22 cellular contexts compared by ENCODE assay signal in the genomic region with DNA sequence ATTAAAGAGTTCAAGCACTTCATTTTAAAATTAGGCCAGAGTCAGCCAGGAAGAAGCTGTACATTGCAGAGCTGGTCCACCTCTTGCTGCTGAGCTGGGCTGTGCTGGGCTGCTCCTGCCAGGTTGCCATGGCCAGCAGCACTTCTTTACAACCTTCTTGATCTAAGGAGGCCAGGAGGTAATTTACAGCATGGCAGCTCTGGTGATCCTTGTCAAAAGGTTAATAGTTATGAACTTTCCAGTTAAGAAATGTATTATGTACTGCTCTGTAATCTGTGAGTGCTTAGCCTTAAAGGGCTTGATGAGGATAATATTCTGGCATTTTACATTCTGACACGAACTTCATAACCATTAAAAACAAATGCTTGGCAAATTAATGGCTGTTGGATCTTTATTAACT.
"Had no signal": no experiment of that assay in that cellular context is flagged by ENCODE, and none has a peak within 500 bp of the region (broad histone marks: within the 10 kb centered on the region; RNA-seq: fewer than 3 reads in every experiment).

No MANE protein-coding gene starts in this region.

- ATAC-seq: left lobe of liver; mucosa of descending colon; psoas muscle; right lobe of liver; stimulated activated naive CD8-positive, alpha-beta T cell treated with anti-CD3 and anti-CD28 coated beads, Interleukin-15, amount 100 ng/mL, for 72 hours had no signal

- H3K4me1 ChIP-seq: neural progenitor cell, psoas muscle, right lobe of liver, vagina had no signal

- DNase-seq: dermis blood vessel endothelial cell; effector memory CD4-positive, alpha-beta T cell; mucosa of descending colon; naive B cell; posterior cingulate gyrus; psoas muscle; retina; right lobe of liver; small intestine; stimulated activated CD4-positive, alpha-beta T cell treated with anti-CD3 and anti-CD28 coated beads, Interleukin-12 subunit alpha, Interleukin-12 subunit beta, amount 100 ng/mL, for 4 hours; stimulated activated CD4-positive, alpha-beta T cell treated with anti-CD3 and anti-CD28 coated beads, Interleukin-1b, Interleukin-23, amount 100 ng/mL, for 48 hours; stimulated activated CD4-positive, alpha-beta T cell treated with anti-CD3 and anti-CD28 coated beads, Interleukin-4, amount 100 ng/mL, for 1 hour; stimulated activated CD8-positive, alpha-beta memory T cell treated with anti-CD3 and anti-CD28 coated beads, Interleukin-4, amount 100 ng/mL, for 48 hours; stimulated activated naive CD4-positive, alpha-beta T cell; stimulated activated naive CD8-positive, alpha-beta T cell treated with anti-CD3 and anti-CD28 coated beads, Interleukin-15, amount 100 ng/mL, for 72 hours; transverse colon had no signal

- H3K27me3 ChIP-seq: esophagus muscularis mucosa, neural progenitor cell, right lobe of liver, suprapubic skin, transverse colon, vagina had no signal

- H3K27ac ChIP-seq: coronary artery, neural progenitor cell, psoas muscle, right lobe of liver, suprapubic skin, transverse colon, vagina had no signal
